ENCODE assay signal across 12 cellular contexts in genomic region chr2:71001592-71002570, GRCh38. TPM values are rescaled to one million over a fixed set of nuclear protein-coding genes. Genes with fewer than 3 reads are reported as not detected.
DNase-seq lines count a peak whose midpoint lies in the region; ATAC-seq, FAIRE-seq and TF ChIP-seq lines count a peak whose summit lies in the region.
"Had no signal": no experiment of that assay in that cellular context is flagged by ENCODE, and none has a peak within 500 bp of the region (broad histone marks: within the 10 kb centered on the region; RNA-seq: fewer than 3 reads in every experiment).

No MANE protein-coding gene starts in this region.

- H3F3A ChIP-seq in GM23338 (replicated peaks; ENCODE audit: low read depth) = no peaks in the 10 kb centered on the region

- TF ChIP-seq CTCF in GM23338 (conservative IDR thresholded peaks at IDR 0.05; ENCODE audit: low read depth in 2 of 2) (no peak), OCI-LY3 (IDR thresholded peaks at IDR 0.05; ENCODE audit: low read depth, low read length) (no peak), keratinocyte (optimal IDR thresholded peaks at IDR 0.05 in 1 of 3, IDR thresholded peaks at IDR 0.05 in 1 of 3, conservative IDR thresholded peaks at IDR 0.05 in 1 of 3; ENCODE audit: extremely low read depth in 1 of 3, insufficient read depth in 2 of 3, low read length in 3 of 3) (no peak), gastroesophageal sphincter (IDR thresholded peaks at IDR 0.05) (no peak)

- peak overlapping the region; percentile 52 for H3K4me3 Mint-ChIP-seq in GM23338
- H3K4me3 Mint-ChIP-seq in CD4-positive, alpha-beta memory T cell = no peak overlapping the region

- FAIRE-seq in keratinocyte (lab: Jason Lieb, UNC) = no peak

- no peaks in the 10 kb centered on the region for H3K9me3 Mint-ChIP-seq in GM23338
- H3K9me3 Mint-ChIP-seq in CD4-positive, alpha-beta memory T cell = no peaks in the 10 kb centered on the region
- H3K9me3 Mint-ChIP-seq: naive thymus-derived CD4-positive, alpha-beta T cell had no signal

- intact Hi-C loops in CD4-positive, alpha-beta memory T cell (cut with micrococcal nuclease) = loop anchor here (1.0 to 2.0 kb wide), 2 partner anchors 17 to 37 kb away; no protein-coding TSS in a partner anchor

- TF ChIP-seq EP300 in gastroesophageal sphincter (IDR thresholded peaks at IDR 0.05) = no peak

- no peaks in the 10 kb centered on the region for H3K36me3 Mint-ChIP-seq in GM23338 (ENCODE audit: low read depth)
- no peaks in the 10 kb centered on the region for H3K36me3 Mint-ChIP-seq in CD4-positive, alpha-beta memory T cell
- H3K36me3 Mint-ChIP-seq: naive thymus-derived CD4-positive, alpha-beta T cell had no signal

- peaks cover 15% of the 10 kb centered on the region for H3K4me1 Mint-ChIP-seq in GM23338
- peaks cover 3 to 11% (median 10%) of the 10 kb centered on the region in 4 donors for H3K4me1 Mint-ChIP-seq in CD4-positive, alpha-beta memory T cell

- peaks cover 7% of the 10 kb centered on the region; the same call in 1 of the 2 replicates for H3K9me2 ChIP-seq in GM23338 (ENCODE audit: insufficient read depth)

- CTCF ChIA-PET in CD4-positive, alpha-beta memory T cell (lab: Charles Lee; ENCODE audit: partially characterized antibody) = interaction anchor here (0.6 to 6.2 kb wide), 14 partner anchors 8 to 225 kb away, joined by 3 to 75 read pairs (median 7); partner anchors contain the start of genes ANKRD53, NAGK and PAIP2B

- peaks cover 25% of the 10 kb centered on the region for H3K4me1 ChIP-seq in BLaER1
- peaks cover 8% of the 10 kb centered on the region; the same call in 1 of the 2 replicates for H3K4me1 ChIP-seq in GM23338 (ENCODE audit: insufficient read depth)
- peaks cover 11% of the 10 kb centered on the region; the same call in 1 of the 2 replicates for H3K4me1 ChIP-seq in OCI-LY3 (ENCODE audit: low read length)
- H3K4me1 ChIP-seq in keratinocyte (ENCODE audit: control insufficient read depth, extremely low read depth, insufficient read depth, low read length) = peaks cover 3% of the 10 kb centered on the region
- peaks cover 0 to 9% (median 6%) of the 10 kb centered on the region in 3 donors for H3K4me1 ChIP-seq in gastroesophageal sphincter
- peaks cover 15% of the 10 kb centered on the region for H3K4me1 ChIP-seq in CD4-positive, alpha-beta memory T cell (ENCODE audit: insufficient read depth, low read length)

- no peaks in the 10 kb centered on the region for H4K20me1 ChIP-seq in BLaER1
- no peaks in the 10 kb centered on the region for H4K20me1 ChIP-seq in GM23338 (replicated peaks; ENCODE audit: insufficient read depth)
- no peaks in the 10 kb centered on the region for H4K20me1 ChIP-seq in OCI-LY3 (ENCODE audit: insufficient read depth, low read length)
- H4K20me1 ChIP-seq in keratinocyte (ENCODE audit: control insufficient read depth, extremely low read depth, insufficient read depth, low read length) = no peaks in the 10 kb centered on the region

- H3K27ac Mint-ChIP-seq in GM23338 = no peak overlapping the region
- H3K27ac Mint-ChIP-seq in CD4-positive, alpha-beta memory T cell = peak overlapping the region in 2 of 7 donors; percentile 29 to 66

- H3K79me2 ChIP-seq in GM23338 (replicated peaks; ENCODE audit: insufficient read depth) (no peaks in the 10 kb centered on the region), OCI-LY3 (ENCODE audit: low read length) (no peaks in the 10 kb centered on the region), keratinocyte (ENCODE audit: control insufficient read depth, insufficient read depth, low read length) (no peaks in the 10 kb centered on the region)

- H3K36me3 ChIP-seq in BLaER1 (no peaks in the 10 kb centered on the region), GM23338 (ENCODE audit: insufficient read depth) (no peaks in the 10 kb centered on the region), OCI-LY3 (replicated peaks; ENCODE audit: low read depth, low read length) (no peaks in the 10 kb centered on the region), keratinocyte (ENCODE audit: control insufficient read depth in 2 of 2, extremely low read depth in 1 of 2, insufficient read depth in 2 of 2, low read length in 2 of 2) (no peaks in the 10 kb centered on the region), gastroesophageal sphincter (no peaks in the 10 kb centered on the region)
- no peaks in the 10 kb centered on the region for H3K36me3 ChIP-seq in CD4-positive, alpha-beta memory T cell (ENCODE audit: insufficient read depth, low read length)
- H3K36me3 ChIP-seq: heart right ventricle had no signal

- POLR2A ChIA-PET in CD4-positive, alpha-beta memory T cell (lab: Charles Lee; ENCODE audit: partially characterized antibody) = interaction anchor here (0.9 to 2.1 kb wide), 4 partner anchors 9 to 66 kb away, joined by 3 to 6 read pairs (median 4); partner anchors contain the start of gene NAGK

- H3K9me1 ChIP-seq in keratinocyte (ENCODE audit: control insufficient read depth, extremely low read depth, insufficient read depth, low read length) = no peaks in the 10 kb centered on the region

- dilution Hi-C loops in keratinocyte (cut with MboI; ENCODE audit: extremely low pct_ligation_motif_present, low sequenced_read_pairs) = no loop called here

- H3K27ac ChIP-seq in BLaER1 (0 out of 2 replicates have a peak overlapping the region, but pooled peaks have one; percentile 6), GM23338 (ENCODE audit: low read depth) (no peak overlapping the region), OCI-LY3 (ENCODE audit: low read length) (no peak overlapping the region), keratinocyte (ENCODE audit: control insufficient read depth, insufficient read depth, low read length) (no peak overlapping the region), gastroesophageal sphincter (no peak overlapping the region)
- H3K27ac ChIP-seq in CD4-positive, alpha-beta memory T cell (ENCODE audit: low read depth, low read length) = no peak overlapping the region
- H3K27ac ChIP-seq: coronary artery, heart right ventricle had no signal

- 30 to 100% methylated on average over 1 to 6 of the region's 16 CpGs for WGBS in gastroesophageal sphincter (ENCODE audit: low coverage in 1 of 2), 2 donors

- H3K27me3 ChIP-seq in BLaER1 (no peaks in the 10 kb centered on the region), GM23338 (ENCODE audit: insufficient read depth) (peaks cover 9% of the 10 kb centered on the region; the same call in 1 of the 2 replicates), OCI-LY3 (ENCODE audit: low read depth, low read length) (no peaks in the 10 kb centered on the region), keratinocyte (ENCODE audit: control insufficient read depth, extremely low read depth, insufficient read depth, low read length) (peaks cover 3% of the 10 kb centered on the region), gastroesophageal sphincter (peaks cover 17% of the 10 kb centered on the region)
- no peaks in the 10 kb centered on the region for H3K27me3 ChIP-seq in CD4-positive, alpha-beta memory T cell (ENCODE audit: insufficient read depth, low read length)
- H3K27me3 ChIP-seq: heart right ventricle had no signal

- DNase-seq in GM23338 (ENCODE audit: low spot score) (peak; percentile 81), keratinocyte (ENCODE audit: low read depth, low spot score) (no peak), OCI-M2 (lab: John Stamatoyannopoulos, UW; ENCODE audit: unreplicated experiment) (no peak)
- DNase-seq in CD4-positive, alpha-beta memory T cell = no peak

- H3K9ac ChIP-seq in BLaER1 (no peak overlapping the region), OCI-LY3 (ENCODE audit: low read length) (peak overlapping the region; percentile 43; the same call in 1 of the 2 replicates), keratinocyte (ENCODE audit: control insufficient read depth, extremely low read depth, insufficient read depth, low read length) (no peak overlapping the region)

- TF ChIP-seq POLR2A in gastroesophageal sphincter (IDR thresholded peaks at IDR 0.05) = no peak

- H3K4me2 ChIP-seq in BLaER1 (peak overlapping the region; percentile 75), GM23338 (peak overlapping the region; percentile 73), OCI-LY3 (ENCODE audit: low read length) (peak overlapping the region; percentile 88), keratinocyte (ENCODE audit: control insufficient read depth, extremely low read depth, insufficient read depth, low read depth, low read length) (no peak overlapping the region)

- peak; percentile 86 for ATAC-seq in GM23338
- ATAC-seq in gastroesophageal sphincter = no peak
- ATAC-seq in GM21576 (IDR thresholded peaks at IDR 0.05; ENCODE audit: unreplicated experiment) = no peak

- H3K27me3 Mint-ChIP-seq in GM23338 (ENCODE audit: insufficient read depth, low read depth, poor library complexity) = peaks cover 33% of the 10 kb centered on the region
- H3K27me3 Mint-ChIP-seq in CD4-positive, alpha-beta memory T cell = peaks cover 1 to 2% of the 10 kb centered on the region in 2 donors

- H3K9me3 ChIP-seq in BLaER1 (no peaks in the 10 kb centered on the region), OCI-LY3 (ENCODE audit: insufficient read depth, low read length) (no peaks in the 10 kb centered on the region), keratinocyte (ENCODE audit: control insufficient read depth, low read depth, low read length) (no peaks in the 10 kb centered on the region), gastroesophageal sphincter (no peaks in the 10 kb centered on the region)
- no peaks in the 10 kb centered on the region for H3K9me3 ChIP-seq in CD4-positive, alpha-beta memory T cell (ENCODE audit: control insufficient read depth in 1 of 2, low read length in 2 of 2)
- H3K9me3 ChIP-seq: heart right ventricle had no signal

- H3K4me3 ChIP-seq in BLaER1 (no peak overlapping the region), GM23338 (peak overlapping the region; percentile 33; the same call in 1 of the 2 replicates), OCI-LY3 (ENCODE audit: low read length) (peak overlapping the region; percentile 89), keratinocyte (ENCODE audit: control insufficient read depth in 2 of 3, extremely low read depth in 1 of 3, insufficient read depth in 2 of 3, low read depth in 1 of 3, low read length in 3 of 3) (no peak overlapping the region), gastroesophageal sphincter (no peak overlapping the region)
- H3K4me3 ChIP-seq in CD4-positive, alpha-beta memory T cell (ENCODE audit: low read length in 2 of 2) = no peak overlapping the region

- peak overlapping the region; percentile 96 for H2AFZ ChIP-seq in GM23338
- peak overlapping the region; percentile 94 for H2AFZ ChIP-seq in OCI-LY3 (ENCODE audit: low read depth, low read length)
- H2AFZ ChIP-seq in keratinocyte (ENCODE audit: control insufficient read depth, low read length) = peak overlapping the region; percentile 1

RNA-seq across cellular contexts. Expression of gene TEX261, which starts 7.2 kb away (rescaled TPM):
- total RNA-seq in GM23338 (2014; rRNA removed; shearing (Covaris generic)) = 17.5 and 22.8 TPM in 2 replicates
- polyA plus RNA-seq in GM23338 (2016; fragmentation: Nextera tagmentation; extraction: Ambion mirVana) (5.7 and 6.0 TPM in 2 replicates), keratinocyte (66.3 to 78.8 TPM (median 66.6 TPM) in 3 replicates)
- polyA plus RNA-seq in keratinocyte (2011; ENCODE audit: low read depth) = 5.9 TPM
- 50.2 and 67.7 TPM in 2 replicates for polyA plus RNA-seq in keratinocyte (2011; cell fraction: cytosol; rRNA removed)
- polyA plus RNA-seq in keratinocyte (2011; cell fraction: nucleus; rRNA removed) = 53.6 and 55.7 TPM in 2 replicates
- polyA plus RNA-seq in keratinocyte (2012; ENCODE audit: low replicate concordance) = 15.2 and 46.3 TPM in 2 replicates
- 67.2 to 100 TPM (median 72.0 TPM) in 3 replicates for polyA minus RNA-seq in keratinocyte
- 28.6 TPM for polyA minus RNA-seq in keratinocyte (2011; cell fraction: cytosol; rRNA and poly(A)+ RNA removed)
- 16.1 and 48.0 TPM in 2 replicates for polyA minus RNA-seq in keratinocyte (2011; cell fraction: nucleus; rRNA and poly(A)+ RNA removed)
- 10 to 100 TPM; 24.6 to 41.0 (median 34.9) TPM for total RNA-seq in gastroesophageal sphincter
- total RNA-seq in CD4-positive, alpha-beta memory T cell = 10 to 100 TPM; 61.1 to 70.0 TPM
- polyA plus RNA-seq in CD4-positive, alpha-beta memory T cell = 10 to 100 TPM; 39.6 to 43.0 TPM

RNA-seq across cellular contexts. Expression of gene ANKRD53, which starts 23.5 kb away (rescaled TPM):
- 0.73 and 1.3 TPM in 2 replicates for total RNA-seq in GM23338 (2014; rRNA removed; shearing (Covaris generic))
- 0.32 and 0.59 TPM in 2 replicates for polyA plus RNA-seq in GM23338 (2016; fragmentation: Nextera tagmentation; extraction: Ambion mirVana)
- polyA plus RNA-seq in keratinocyte = 0.05 to 0.15 TPM in 2 of 3 replicates, not detected in the other
- not detected for polyA plus RNA-seq in keratinocyte (2011; ENCODE audit: low read depth)
- 0.04 and 0.13 TPM in 2 replicates for polyA plus RNA-seq in keratinocyte (2011; cell fraction: cytosol; rRNA removed)
- 0.05 and 0.48 TPM in 2 replicates for polyA plus RNA-seq in keratinocyte (2011; cell fraction: nucleus; rRNA removed)
- polyA plus RNA-seq in keratinocyte (2012; ENCODE audit: low replicate concordance) = 0.07 TPM in 1 of 2 replicates, not detected in the other
- polyA minus RNA-seq in keratinocyte = 0.13 TPM in 1 of 3 replicates, not detected in the others
- polyA minus RNA-seq in keratinocyte (2011; cell fraction: cytosol; rRNA and poly(A)+ RNA removed) = not detected
- not detected in 2 replicates for polyA minus RNA-seq in keratinocyte (2011; cell fraction: nucleus; rRNA and poly(A)+ RNA removed)
- 1 to 10 TPM in 2 of 4 donors, under 1 TPM in 2; 0.27 to 2.8 (median 0.97) TPM for total RNA-seq in gastroesophageal sphincter
- under 1 TPM in 1 of 2 experiments, not detected in 1; 0.20 TPM for total RNA-seq in CD4-positive, alpha-beta memory T cell
- not detected for polyA plus RNA-seq in CD4-positive, alpha-beta memory T cell
- total RNA-seq: T-helper 1 cell treated with Interleukin-12 subunit alpha and Interleukin-12 subunit beta and Interleukin-4 antibody, amounts not matched to agents 30 ng/mL and 1 ng/mL, for 36 hours had no signal
- polyA plus RNA-seq: naive thymus-derived CD4-positive, alpha-beta T cell had no signal

Comparison
In these comparisons a context has a peak if more than half of its experiments do, and no peak if none do; other contexts are left out.
1. H3K4me3 ChIP-seq: peak in GM23338 (single experiment) and OCI-LY3 (single experiment); none in BLaER1 (single experiment), keratinocyte (0 of 3), gastroesophageal sphincter (0 of 2) and CD4-positive, alpha-beta memory T cell (0 of 2).
2. H2AFZ ChIP-seq: peak in every context shown above with its lines; median percentile 96 in GM23338; 94 in OCI-LY3; 1 in keratinocyte.